8 cellular contexts compared by ENCODE assay signal in genomic region chr3:194205675-194206133, GRCh38.
DNase-seq lines count a peak whose midpoint lies in the region; ATAC-seq and TF ChIP-seq lines count a peak whose summit lies in the region.

No MANE protein-coding gene starts in this region.

- peaks cover 12% of the 10 kb centered on the region for H3K27me3 ChIP-seq in H7 (ENCODE audit: control insufficient read depth, insufficient read depth, low read length)

- ATAC-seq in WTC11 (peak; percentile 75), GM21576 (IDR thresholded peaks at IDR 0.05; ENCODE audit: unreplicated experiment) (no peak), HG02642 (IDR thresholded peaks at IDR 0.05; ENCODE audit: poor library complexity, unreplicated experiment) (no peak), HG02870 (IDR thresholded peaks at IDR 0.05; ENCODE audit: unreplicated experiment) (no peak), HG02885 (IDR thresholded peaks at IDR 0.05; ENCODE audit: poor library complexity, unreplicated experiment) (no peak)

- H3K27ac Mint-ChIP-seq in WTC11 (no peak overlapping the region), nephron progenitor cell (peak overlapping the region; percentile 29)

- CTCF ChIA-PET in WTC11 (lab: Charles Lee), result no interaction called here

- peaks cover 24% of the 10 kb centered on the region for H3K27me3 Mint-ChIP-seq in WTC11 (ENCODE audit: low read depth)
- H3K27me3 Mint-ChIP-seq in nephron progenitor cell (ENCODE audit: low read depth, poor library complexity), result peaks cover 22% of the 10 kb centered on the region

- no peak for TF ChIP-seq CTCF in WTC11 (IDR thresholded peaks at IDR 0.05)
- TF ChIP-seq CTCF in nephron progenitor cell (IDR thresholded peaks at IDR 0.05), result no peak

- no peak overlapping the region for H3K4me3 ChIP-seq in H7 (ENCODE audit: insufficient read depth, low read depth, low read length)

- H3K36me3 Mint-ChIP-seq in WTC11, result no peaks in the 10 kb centered on the region
- no peaks in the 10 kb centered on the region for H3K36me3 Mint-ChIP-seq in nephron progenitor cell (ENCODE audit: low read depth)

- H3K9me3 Mint-ChIP-seq in WTC11 (no peaks in the 10 kb centered on the region), nephron progenitor cell (no peaks in the 10 kb centered on the region)

- peak; percentile 54 for DNase-seq in H7
- peak; percentile 71 for DNase-seq in NCI-H2029 treated with DMSO at 0.1 percent for 48 hours (lab: John Stamatoyannopoulos, UW)
- DNase-seq in WTC11 (ENCODE audit: low spot score), result peak; percentile 29
- DNase-seq in nephron progenitor cell, result no peak

- no peaks in the 10 kb centered on the region for H3K36me3 ChIP-seq in H7 (replicated peaks; ENCODE audit: control insufficient read depth, insufficient read depth, low read length)

- H3K4me1 Mint-ChIP-seq in WTC11, result peaks cover 27% of the 10 kb centered on the region
- peaks cover 71% of the 10 kb centered on the region for H3K4me1 Mint-ChIP-seq in nephron progenitor cell

- H3K4me3 Mint-ChIP-seq in WTC11 (no peak overlapping the region), nephron progenitor cell (peak overlapping the region; percentile 5)

- POLR2A ChIA-PET in WTC11 (lab: Charles Lee), result no interaction called here

TF ChIP-seq in WTC11, 78 proteins besides CTCF, POLR2A, EP300 and RAD21:
- TF ChIP-seq MYBL2 (CRISPR knock-in tag; IDR thresholded peaks at IDR 0.05), result no peak
- no peak for TF ChIP-seq ZSCAN18 (CRISPR knock-in tag; IDR thresholded peaks at IDR 0.05)
- no peak for TF ChIP-seq KAT7 (CRISPR knock-in tag; IDR thresholded peaks at IDR 0.05; ENCODE audit: borderline replicate concordance)
- TF ChIP-seq NFYB (CRISPR knock-in tag; conservative IDR thresholded peaks at IDR 0.05; ENCODE audit: low read depth), result no peak
- TF ChIP-seq ZNF121 (CRISPR knock-in tag; IDR thresholded peaks at IDR 0.05), result no peak
- no peak for TF ChIP-seq NR3C1 (CRISPR knock-in tag; conservative IDR thresholded peaks at IDR 0.05; ENCODE audit: low read depth)
- TF ChIP-seq, protein P1, sequence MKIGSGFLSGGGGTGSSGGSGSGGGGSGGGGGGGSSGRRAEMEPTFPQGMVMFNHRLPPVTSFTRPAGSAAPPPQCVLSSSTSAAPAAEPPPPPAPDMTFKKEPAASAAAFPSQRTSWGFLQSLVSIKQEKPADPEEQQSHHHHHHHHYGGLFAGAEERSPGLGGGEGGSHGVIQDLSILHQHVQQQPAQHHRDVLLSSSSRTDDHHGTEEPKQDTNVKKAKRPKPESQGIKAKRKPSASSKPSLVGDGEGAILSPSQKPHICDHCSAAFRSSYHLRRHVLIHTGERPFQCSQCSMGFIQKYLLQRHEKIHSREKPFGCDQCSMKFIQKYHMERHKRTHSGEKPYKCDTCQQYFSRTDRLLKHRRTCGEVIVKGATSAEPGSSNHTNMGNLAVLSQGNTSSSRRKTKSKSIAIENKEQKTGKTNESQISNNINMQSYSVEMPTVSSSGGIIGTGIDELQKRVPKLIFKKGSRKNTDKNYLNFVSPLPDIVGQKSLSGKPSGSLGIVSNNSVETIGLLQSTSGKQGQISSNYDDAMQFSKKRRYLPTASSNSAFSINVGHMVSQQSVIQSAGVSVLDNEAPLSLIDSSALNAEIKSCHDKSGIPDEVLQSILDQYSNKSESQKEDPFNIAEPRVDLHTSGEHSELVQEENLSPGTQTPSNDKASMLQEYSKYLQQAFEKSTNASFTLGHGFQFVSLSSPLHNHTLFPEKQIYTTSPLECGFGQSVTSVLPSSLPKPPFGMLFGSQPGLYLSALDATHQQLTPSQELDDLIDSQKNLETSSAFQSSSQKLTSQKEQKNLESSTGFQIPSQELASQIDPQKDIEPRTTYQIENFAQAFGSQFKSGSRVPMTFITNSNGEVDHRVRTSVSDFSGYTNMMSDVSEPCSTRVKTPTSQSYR (CRISPR knock-in tag; IDR thresholded peaks at IDR 0.05), result no peak
- TF ChIP-seq RORB (CRISPR knock-in tag; IDR thresholded peaks at IDR 0.05), result no peak
- no peak for TF ChIP-seq JUN (CRISPR knock-in tag; IDR thresholded peaks at IDR 0.05)
- TF ChIP-seq IRF2 (CRISPR knock-in tag; IDR thresholded peaks at IDR 0.05; ENCODE audit: borderline replicate concordance, low read depth), result no peak
- TF ChIP-seq, protein P2, sequence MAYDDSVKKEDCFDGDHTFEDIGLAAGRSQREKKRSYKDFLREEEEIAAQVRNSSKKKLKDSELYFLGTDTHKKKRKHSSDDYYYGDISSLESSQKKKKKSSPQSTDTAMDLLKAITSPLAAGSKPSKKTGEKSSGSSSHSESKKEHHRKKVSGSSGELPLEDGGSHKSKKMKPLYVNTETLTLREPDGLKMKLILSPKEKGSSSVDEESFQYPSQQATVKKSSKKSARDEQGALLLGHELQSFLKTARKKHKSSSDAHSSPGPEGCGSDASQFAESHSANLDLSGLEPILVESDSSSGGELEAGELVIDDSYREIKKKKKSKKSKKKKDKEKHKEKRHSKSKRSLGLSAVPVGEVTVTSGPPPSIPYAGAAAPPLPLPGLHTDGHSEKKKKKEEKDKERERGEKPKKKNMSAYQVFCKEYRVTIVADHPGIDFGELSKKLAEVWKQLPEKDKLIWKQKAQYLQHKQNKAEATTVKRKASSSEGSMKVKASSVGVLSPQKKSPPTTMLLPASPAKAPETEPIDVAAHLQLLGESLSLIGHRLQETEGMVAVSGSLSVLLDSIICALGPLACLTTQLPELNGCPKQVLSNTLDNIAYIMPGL (CRISPR knock-in tag; IDR thresholded peaks at IDR 0.05), result no peak
- no peak for TF ChIP-seq ESRRA (CRISPR knock-in tag; IDR thresholded peaks at IDR 0.05; ENCODE audit: borderline replicate concordance)
- TF ChIP-seq SMAD4 (CRISPR knock-in tag; IDR thresholded peaks at IDR 0.05), result no peak
- no peak for TF ChIP-seq GRHL2 (CRISPR knock-in tag; IDR thresholded peaks at IDR 0.05; ENCODE audit: insufficient replicate concordance, severe bottlenecking)
- no peak for TF ChIP-seq FOXK1 (CRISPR knock-in tag; IDR thresholded peaks at IDR 0.05)
- TF ChIP-seq SP1 (CRISPR knock-in tag; conservative IDR thresholded peaks at IDR 0.05), result no peak
- no peak for TF ChIP-seq MXD4 (CRISPR knock-in tag; IDR thresholded peaks at IDR 0.05; ENCODE audit: borderline replicate concordance)
- no peak for TF ChIP-seq ZNF263 (CRISPR knock-in tag; IDR thresholded peaks at IDR 0.05; ENCODE audit: low read depth)
- TF ChIP-seq USF2 (CRISPR knock-in tag; IDR thresholded peaks at IDR 0.05), result no peak
- TF ChIP-seq HMGA2 (CRISPR knock-in tag; IDR thresholded peaks at IDR 0.05), result no peak
TF ChIP-seq in WTC11: peak in this region for 0.
